10 cellular contexts compared by ENCODE assay signal in the genomic region with DNA sequence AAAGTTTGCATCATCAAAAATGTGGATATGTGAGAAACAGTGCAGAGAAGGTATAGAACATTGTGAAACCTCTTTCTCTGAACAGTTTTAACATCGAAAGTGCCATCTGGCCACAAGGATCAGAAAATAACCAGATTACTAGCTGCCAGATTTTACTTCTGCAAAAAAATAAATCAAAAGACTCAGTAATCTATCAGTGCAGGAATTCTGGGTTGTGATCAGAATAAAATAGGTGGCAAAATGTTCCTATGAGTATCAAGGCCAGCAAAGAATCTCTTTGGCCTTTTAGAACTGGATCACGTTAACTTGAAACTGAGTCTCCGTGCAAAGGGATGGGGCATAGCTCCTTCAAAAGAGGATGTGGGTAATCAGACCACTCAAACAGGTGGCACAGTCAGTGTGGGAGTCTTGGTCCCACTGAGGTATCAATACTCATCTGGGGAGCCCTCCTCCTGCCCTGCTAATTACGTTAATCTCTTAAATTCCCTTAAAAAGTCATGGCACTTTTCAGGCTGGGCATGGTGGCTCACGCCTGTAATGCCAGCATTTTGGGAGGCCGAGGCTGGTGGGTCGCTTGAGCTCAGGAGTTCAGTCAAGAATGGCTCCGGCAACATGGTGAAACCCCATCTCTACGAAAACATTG. TPM values are rescaled to one million over a fixed set of nuclear protein-coding genes. Genes with fewer than 3 reads are reported as not detected.
DNase-seq lines count a peak whose midpoint lies in the region; ATAC-seq and TF ChIP-seq lines count a peak whose summit lies in the region.
"Had no signal": no experiment of that assay in that cellular context is flagged by ENCODE, and none has a peak within 500 bp of the region (broad histone marks: within the 10 kb centered on the region; RNA-seq: fewer than 3 reads in every experiment).

No MANE protein-coding gene starts in this region.

- no peaks in the 10 kb centered on the region for H3K9me3 ChIP-seq in CD4-positive, alpha-beta T cell (ENCODE audit: control insufficient read depth, low read length)

- no peaks in the 10 kb centered on the region for H3K36me3 Mint-ChIP-seq in activated CD4-positive, alpha-beta T cell treated with anti-CD3 and anti-CD28 coated beads for 36 hours (ENCODE audit: low read depth)
- H3K36me3 Mint-ChIP-seq in stimulated activated memory B cell treated with anti-CD40 and anti-IgM and Interleukin-4, amounts not matched to agents 10 μg/mL and 1 μg/mL and 100 μg/mL, for 72 hours: no peaks in the 10 kb centered on the region
- H3K36me3 Mint-ChIP-seq in CD4-positive, alpha-beta T cell (ENCODE audit: low read depth): no peaks in the 10 kb centered on the region

- H3K9me3 Mint-ChIP-seq in activated CD4-positive, alpha-beta T cell treated with anti-CD3 and anti-CD28 coated beads for 36 hours (ENCODE audit: low read depth): no peaks in the 10 kb centered on the region
- no peaks in the 10 kb centered on the region for H3K9me3 Mint-ChIP-seq in stimulated activated memory B cell treated with anti-CD40 and anti-IgM and Interleukin-4, amounts not matched to agents 10 μg/mL and 1 μg/mL and 100 μg/mL, for 72 hours
- H3K9me3 Mint-ChIP-seq in CD4-positive, alpha-beta T cell: no peaks in the 10 kb centered on the region
- H3K9me3 Mint-ChIP-seq: central memory CD8-positive, alpha-beta T cell had no signal

- peak; percentile 60 for ATAC-seq in activated CD4-positive, alpha-beta T cell treated with anti-CD3 and anti-CD28 coated beads for 36 hours
- ATAC-seq in HG02623 (IDR thresholded peaks at IDR 0.05; ENCODE audit: unreplicated experiment) (peak; percentile 97), HG03571 (IDR thresholded peaks at IDR 0.05; ENCODE audit: unreplicated experiment) (peak; percentile 88)
- peak; percentile 99 for ATAC-seq in stimulated activated memory B cell treated with anti-CD40 and anti-IgM and Interleukin-4, amounts not matched to agents 10 μg/mL and 1 μg/mL and 100 μg/mL, for 72 hours
- no peak for ATAC-seq in CD4-positive, alpha-beta T cell (ENCODE audit: poor library complexity)

- H3K27ac ChIP-seq in CD4-positive, alpha-beta T cell (ENCODE audit: low read depth, low read length): no peak overlapping the region

- H3K4me3 Mint-ChIP-seq in activated CD4-positive, alpha-beta T cell treated with anti-CD3 and anti-CD28 coated beads for 36 hours: no peak overlapping the region
- peak overlapping the region; percentile 56 for H3K4me3 Mint-ChIP-seq in stimulated activated memory B cell treated with anti-CD40 and anti-IgM and Interleukin-4, amounts not matched to agents 10 μg/mL and 1 μg/mL and 100 μg/mL, for 72 hours
- no peak overlapping the region for H3K4me3 Mint-ChIP-seq in CD4-positive, alpha-beta T cell
- H3K4me3 Mint-ChIP-seq: central memory CD8-positive, alpha-beta T cell had no signal

- H3K4me1 Mint-ChIP-seq in activated CD4-positive, alpha-beta T cell treated with anti-CD3 and anti-CD28 coated beads for 36 hours: peaks cover 11% of the 10 kb centered on the region
- H3K4me1 Mint-ChIP-seq in stimulated activated memory B cell treated with anti-CD40 and anti-IgM and Interleukin-4, amounts not matched to agents 10 μg/mL and 1 μg/mL and 100 μg/mL, for 72 hours: peaks cover 18% of the 10 kb centered on the region
- H3K4me1 Mint-ChIP-seq in CD4-positive, alpha-beta T cell (ENCODE audit: low read depth): no peaks in the 10 kb centered on the region
- H3K4me1 Mint-ChIP-seq: central memory CD8-positive, alpha-beta T cell had no signal

- CTCF ChIA-PET in activated CD4-positive, alpha-beta T cell treated with anti-CD3 and anti-CD28 coated beads for 36 hours (lab: Charles Lee): interaction anchor here (0.6 to 0.8 kb wide), 3 partner anchors 63 to 241 kb away, joined by 3 read pairs; no protein-coding TSS in a partner anchor
- CTCF ChIA-PET in CD4-positive, alpha-beta T cell (lab: Charles Lee): interaction anchor here (0.9 kb wide), 1 partner anchor 196 kb away, joined by 4 read pairs; no protein-coding TSS in a partner anchor

- TF ChIP-seq CTCF in CD4-positive, alpha-beta T cell (IDR thresholded peaks at IDR 0.05): no peak

- H3K27ac Mint-ChIP-seq in activated CD4-positive, alpha-beta T cell treated with anti-CD3 and anti-CD28 coated beads for 36 hours: no peak overlapping the region
- peak overlapping the region; percentile 90 for H3K27ac Mint-ChIP-seq in stimulated activated memory B cell treated with anti-CD40 and anti-IgM and Interleukin-4, amounts not matched to agents 10 μg/mL and 1 μg/mL and 100 μg/mL, for 72 hours
- no peak overlapping the region for H3K27ac Mint-ChIP-seq in CD4-positive, alpha-beta T cell

- no peaks in the 10 kb centered on the region for H3K27me3 Mint-ChIP-seq in activated CD4-positive, alpha-beta T cell treated with anti-CD3 and anti-CD28 coated beads for 36 hours
- H3K27me3 Mint-ChIP-seq in stimulated activated memory B cell treated with anti-CD40 and anti-IgM and Interleukin-4, amounts not matched to agents 10 μg/mL and 1 μg/mL and 100 μg/mL, for 72 hours: no peaks in the 10 kb centered on the region
- H3K27me3 Mint-ChIP-seq in CD4-positive, alpha-beta T cell: no peaks in the 10 kb centered on the region

- H3K27me3 ChIP-seq in CD4-positive, alpha-beta T cell (ENCODE audit: control insufficient read depth, insufficient read depth, low read length): no peaks in the 10 kb centered on the region

- POLR2A ChIA-PET in activated CD4-positive, alpha-beta T cell treated with anti-CD3 and anti-CD28 coated beads for 36 hours (lab: Charles Lee): interaction anchor here (0.7 kb wide), 1 partner anchor 457 kb away, joined by 5 read pairs; no protein-coding TSS in a partner anchor
- POLR2A ChIA-PET in CD4-positive, alpha-beta T cell (lab: Charles Lee): no interaction called here

- intact Hi-C loops in activated CD4-positive, alpha-beta T cell treated with anti-CD3 and anti-CD28 coated beads for 36 hours (cut with DNase I, micrococcal nuclease): no loop called here
- intact Hi-C loops in CD4-positive, alpha-beta T cell (cut with DNase I, micrococcal nuclease): no loop called here

- no peak for DNase-seq in activated CD4-positive, alpha-beta T cell treated with anti-CD3 and anti-CD28 coated beads for 36 hours
- DNase-seq in activated CD4-positive, alpha-beta T cell treated with anti-CD3 and anti-CD28 coated beads for 1 hour: no peak
- no peak for DNase-seq in CD4-positive, alpha-beta T cell
- DNase-seq in nucleus accumbens (lab: John Stamatoyannopoulos, UW) (no peak), DMS114 treated with DMSO at 0.1 percent for 48 hours (lab: John Stamatoyannopoulos, UW; ENCODE audit: unreplicated experiment) (no peak)
- DNase-seq: activated CD4-positive, alpha-beta T cell treated with anti-CD3 and anti-CD28 coated beads, Interleukin-2, amount 50 U/mL, for 1 hour had no signal

RNA-seq across cellular contexts. Expression of gene RBM47, which starts 26.7 kb away (rescaled TPM):
- total RNA-seq in activated CD4-positive, alpha-beta T cell treated with anti-CD3 and anti-CD28 coated beads for 36 hours: 1 to 10 TPM; 3.2 to 4.4 TPM
- under 1 TPM; 0.27 to 0.92 TPM for total RNA-seq in CD4-positive, alpha-beta T cell
